Comparison of ENCODE assay signal across 9 cellular contexts in the genomic region with DNA sequence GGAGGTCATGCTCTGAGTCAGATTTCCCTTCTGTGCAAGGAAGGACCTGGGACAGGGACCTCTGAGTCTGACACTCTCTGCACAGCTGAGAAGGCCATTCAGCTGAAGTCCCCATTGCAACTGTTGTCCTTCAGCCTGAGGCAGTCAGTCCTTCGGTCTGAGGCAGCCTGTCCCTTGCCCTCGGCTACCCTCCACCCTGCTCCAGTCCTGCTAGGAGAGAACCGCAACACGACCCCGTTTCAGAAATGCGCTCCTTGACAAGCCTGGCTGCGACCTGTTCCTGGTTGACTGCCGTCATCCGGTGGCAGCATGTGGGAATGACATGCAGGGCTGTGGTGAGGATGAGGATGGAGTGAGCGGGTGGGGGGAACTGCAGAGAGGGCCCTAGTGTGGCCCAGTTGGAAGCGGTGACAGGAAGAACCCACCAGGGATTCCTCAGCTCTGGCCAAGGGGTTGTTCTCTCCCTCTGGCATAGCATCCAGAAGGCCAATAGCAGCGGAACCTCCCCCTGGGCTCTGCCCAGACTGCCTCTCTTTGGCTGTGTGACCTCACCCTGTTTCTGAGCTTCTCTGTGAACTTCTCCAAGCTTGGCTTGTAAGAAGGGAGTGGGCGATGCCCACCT. TPM values are rescaled to one million over a fixed set of nuclear protein-coding genes. Genes with fewer than 3 reads are reported as not detected.
DNase-seq lines count a peak whose midpoint lies in the region; ATAC-seq, FAIRE-seq and TF ChIP-seq lines count a peak whose summit lies in the region.
"Had no signal": no experiment of that assay in that cellular context is flagged by ENCODE, and none has a peak within 500 bp of the region (broad histone marks: within the 10 kb centered on the region; RNA-seq: fewer than 3 reads in every experiment).

No MANE protein-coding gene starts in this region.

- no peaks in the 10 kb centered on the region for H3K79me1 ChIP-seq in mesenchymal stem cell (replicated peaks; ENCODE audit: low read length, poor library complexity, severe bottlenecking)

- 15% methylated on average over 13 of the region's 13 CpGs for WGBS in mesenchymal stem cell

- H2BK12ac ChIP-seq in mesenchymal stem cell (ENCODE audit: low read length in 2 of 2), result no peak overlapping the region

- H4K8ac ChIP-seq in mesenchymal stem cell (ENCODE audit: low read length), result no peak overlapping the region

- no peak overlapping the region for H3K9ac ChIP-seq in mesenchymal stem cell (ENCODE audit: low read length)

- H3K4me1 Mint-ChIP-seq in activated CD8-positive, alpha-beta T cell treated with anti-CD3 and anti-CD28 coated beads, Interleukin-2, amount 10 ng/mL, durations not matched to agents 7 days and 5 days (ENCODE audit: low read depth), result no peaks in the 10 kb centered on the region

- H3K36me3 Mint-ChIP-seq in activated CD8-positive, alpha-beta T cell treated with anti-CD3 and anti-CD28 coated beads, Interleukin-2, amount 10 ng/mL, durations not matched to agents 7 days and 5 days (ENCODE audit: low read depth), result no peaks in the 10 kb centered on the region
- H3K36me3 Mint-ChIP-seq: activated naive CD8-positive, alpha-beta T cell had no signal

- H3K27ac Mint-ChIP-seq in activated CD8-positive, alpha-beta T cell treated with anti-CD3 and anti-CD28 coated beads, Interleukin-2, amount 10 ng/mL, durations not matched to agents 7 days and 5 days, result no peak overlapping the region
- H3K27ac Mint-ChIP-seq: activated naive CD8-positive, alpha-beta T cell had no signal

- ATAC-seq in HG02610 (IDR thresholded peaks at IDR 0.05; ENCODE audit: unreplicated experiment) (peak; percentile 49), GM21367 (IDR thresholded peaks at IDR 0.05; ENCODE audit: unreplicated experiment) (no peak)
- peak; percentile 84 for ATAC-seq in activated CD8-positive, alpha-beta T cell treated with anti-CD3 and anti-CD28 coated beads, Interleukin-2, amount 10 ng/mL, durations not matched to agents 7 days and 5 days

- H3K23ac ChIP-seq in mesenchymal stem cell (ENCODE audit: low read length in 2 of 2), result no peak overlapping the region

- H3K36me3 ChIP-seq in mesenchymal stem cell (ENCODE audit: control insufficient read depth in 1 of 2, insufficient read depth in 2 of 2, low read depth in 1 of 2, low read length in 2 of 2), result no peaks in the 10 kb centered on the region

- H4K91ac ChIP-seq in mesenchymal stem cell (ENCODE audit: low read length), result no peak overlapping the region

- no peak overlapping the region for H2BK5ac ChIP-seq in mesenchymal stem cell (ENCODE audit: low read depth, low read length, poor library complexity, severe bottlenecking)

- POLR2A ChIA-PET in activated CD8-positive, alpha-beta T cell treated with anti-CD3 and anti-CD28 coated beads, Interleukin-2, amount 10 ng/mL, durations not matched to agents 7 days and 5 days (lab: Charles Lee), result no interaction called here

- H2AFZ ChIP-seq in mesenchymal stem cell (ENCODE audit: low read depth, low read length), result no peak overlapping the region

- TF ChIP-seq CTCF in D721Med (IDR thresholded peaks at IDR 0.05; ENCODE audit: insufficient read depth, missing control alignments), result peak; percentile 99

- FAIRE-seq in D721Med (lab: Jason Lieb, UNC), result no peak

- H2AK5ac ChIP-seq in mesenchymal stem cell (ENCODE audit: low read length, severe bottlenecking), result no peak overlapping the region

- peaks cover 20% of the 10 kb centered on the region for H3K27me3 Mint-ChIP-seq in activated CD8-positive, alpha-beta T cell treated with anti-CD3 and anti-CD28 coated beads, Interleukin-2, amount 10 ng/mL, durations not matched to agents 7 days and 5 days (ENCODE audit: low read depth)

- CTCF ChIA-PET in activated CD8-positive, alpha-beta T cell treated with anti-CD3 and anti-CD28 coated beads, Interleukin-2, amount 10 ng/mL, durations not matched to agents 7 days and 5 days (lab: Charles Lee), result interaction anchor here (0.6 to 5.8 kb wide), 41 partner anchors 10 to 289 kb away, joined by 3 to 143 read pairs (median 4); partner anchors contain the start of gene FAM110A

- H2BK120ac ChIP-seq in mesenchymal stem cell (ENCODE audit: low read depth, low read length), result no peak overlapping the region

- no peaks in the 10 kb centered on the region for H3K9me3 Mint-ChIP-seq in activated CD8-positive, alpha-beta T cell treated with anti-CD3 and anti-CD28 coated beads, Interleukin-2, amount 10 ng/mL, durations not matched to agents 7 days and 5 days (ENCODE audit: insufficient read depth)

- DNase-seq in D721Med (ENCODE audit: insufficient read length, low spot score) (peak; percentile 43), NCI-H748 (lab: John Stamatoyannopoulos, UW; ENCODE audit: unreplicated experiment) (peak; percentile 83), mesenchymal stem cell (peak; percentile 64)
- peak; percentile 80 for DNase-seq in activated CD8-positive, alpha-beta T cell treated with anti-CD3 and anti-CD28 coated beads, Interleukin-2, amount 10 ng/mL, durations not matched to agents 7 days and 5 days
- DNase-seq in effector CD8-positive, alpha-beta T cell (lab: John Stamatoyannopoulos, UW), result peak; percentile 70
- peak; percentile 35 to 38 for DNase-seq in stimulated activated CD8-positive, alpha-beta memory T cell treated with anti-CD3 and anti-CD28 coated beads, Interleukin-15, amount 100 ng/mL, for 4 hours (ENCODE audit: low read depth in 2 of 2)

- H3K18ac ChIP-seq in mesenchymal stem cell (ENCODE audit: low read depth in 1 of 2, low read length in 2 of 2), result no peak overlapping the region

- H3K4me2 ChIP-seq in mesenchymal stem cell (ENCODE audit: low read length, poor library complexity, severe bottlenecking), result no peak overlapping the region

- H3K9me3 ChIP-seq in mesenchymal stem cell (ENCODE audit: control insufficient read depth, low read length), result no peaks in the 10 kb centered on the region

- no peak overlapping the region for H3K4ac ChIP-seq in mesenchymal stem cell (ENCODE audit: low read depth in 1 of 2, low read length in 2 of 2)

- H3K27me3 ChIP-seq in mesenchymal stem cell (ENCODE audit: control insufficient read depth in 1 of 2, insufficient read depth in 1 of 2, low read length in 2 of 2), result peaks cover 11 to 55% of the 10 kb centered on the region in 2 experiments

- no peak overlapping the region for H3K14ac ChIP-seq in mesenchymal stem cell (ENCODE audit: low read length in 2 of 2)

- H3K4me1 ChIP-seq in mesenchymal stem cell (ENCODE audit: control insufficient read depth, insufficient read depth, low read depth, low read length), result peaks cover 3% of the 10 kb centered on the region

- no peak overlapping the region for H2BK15ac ChIP-seq in mesenchymal stem cell (ENCODE audit: low read depth, poor library complexity, severe bottlenecking)

- no peak overlapping the region for H3K4me3 Mint-ChIP-seq in activated CD8-positive, alpha-beta T cell treated with anti-CD3 and anti-CD28 coated beads, Interleukin-2, amount 10 ng/mL, durations not matched to agents 7 days and 5 days
- H3K4me3 Mint-ChIP-seq: activated naive CD8-positive, alpha-beta T cell had no signal

- H3K27ac ChIP-seq in mesenchymal stem cell (ENCODE audit: low read length, poor library complexity, severe bottlenecking), result no peak overlapping the region

- no peak overlapping the region for H3K4me3 ChIP-seq in mesenchymal stem cell (ENCODE audit: insufficient read depth in 1 of 2, low read depth in 1 of 2, low read length in 2 of 2)

RNA-seq across cellular contexts. Expression of gene ANGPT4, which starts 40.3 kb away (rescaled TPM):
- not detected for total RNA-seq in activated CD8-positive, alpha-beta T cell treated with anti-CD3 and anti-CD28 coated beads, Interleukin-2, amount 10 ng/mL, durations not matched to agents 7 days and 5 days
- 0.03 TPM for polyA plus RNA-seq in mesenchymal stem cell (2013, experiment 1 of 2)
- 0.01 TPM for polyA plus RNA-seq in mesenchymal stem cell (2013, experiment 2 of 2)

RNA-seq across cellular contexts. Expression of gene RSPO4, which starts 45.7 kb away (rescaled TPM):
- total RNA-seq in activated CD8-positive, alpha-beta T cell treated with anti-CD3 and anti-CD28 coated beads, Interleukin-2, amount 10 ng/mL, durations not matched to agents 7 days and 5 days, result not detected
- polyA plus RNA-seq in mesenchymal stem cell (2013, experiment 1 of 2), result not detected
- polyA plus RNA-seq in mesenchymal stem cell (2013, experiment 2 of 2), result not detected
